Comparison of ENCODE assay signal across 9 cellular contexts in the genomic region with DNA sequence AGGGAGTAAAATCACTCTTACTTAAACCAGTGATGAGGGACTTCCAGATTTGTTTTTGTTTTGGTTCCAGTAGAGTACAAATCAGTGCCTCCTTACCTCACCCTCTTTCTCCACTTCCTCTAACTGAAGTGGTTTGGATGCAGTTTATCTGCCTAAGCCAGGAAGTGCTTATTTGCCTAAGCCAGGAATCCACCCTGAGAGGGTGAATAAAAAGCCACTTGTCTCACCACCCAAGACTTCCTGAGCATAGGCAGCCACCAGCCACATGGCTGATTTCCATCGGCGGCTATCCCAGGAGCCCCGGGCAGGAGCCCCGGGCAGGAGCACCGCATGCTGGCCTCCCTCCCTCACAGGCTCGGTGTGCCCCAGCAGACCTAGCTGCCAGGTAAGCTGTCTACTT. TPM values are rescaled to one million over a fixed set of nuclear protein-coding genes. Genes with fewer than 3 reads are reported as not detected.
A peak's percentile ranks its signal among the peaks of the same experiment; 100 is the strongest.
DNase-seq lines count a peak whose midpoint lies in the region; ATAC-seq and TF ChIP-seq lines count a peak whose summit lies in the region.
"Had no signal": no experiment of that assay in that cellular context is flagged by ENCODE, and none has a peak within 500 bp of the region (broad histone marks: within the 10 kb centered on the region; RNA-seq: fewer than 3 reads in every experiment).

No MANE protein-coding gene starts in this region.

- DNase-seq in DMS153 treated with DMSO at 0.1 percent for 48 hours (lab: John Stamatoyannopoulos, UW; ENCODE audit: unreplicated experiment) (peak; percentile 80), T-helper 17 cell (no peak), left lung (peak; percentile 64 to 83), mesenteric fat pad (ENCODE audit: low spot score) (no peak), KG1 (lab: John Stamatoyannopoulos, UW) (no peak)
- DNase-seq in activated CD8-positive, alpha-beta memory T cell treated with anti-CD3 and anti-CD28 coated beads, Interleukin-2, amount 50 U/mL, for 48 hours, result no peak

- peak; percentile 50 for ATAC-seq in HG02623 (IDR thresholded peaks at IDR 0.05; ENCODE audit: unreplicated experiment)
- peak; percentile 87 for ATAC-seq in T-helper 17 cell
- ATAC-seq in left lung, result peak; percentile 74
- ATAC-seq in HG02678 (IDR thresholded peaks at IDR 0.05; ENCODE audit: unreplicated experiment), result no peak

- no peaks in the 10 kb centered on the region for H3K36me3 Mint-ChIP-seq in T-helper 17 cell (ENCODE audit: low read depth)

- peaks cover 12% of the 10 kb centered on the region for H3K4me1 Mint-ChIP-seq in T-helper 17 cell

- no peaks in the 10 kb centered on the region for H3K27me3 Mint-ChIP-seq in T-helper 17 cell

- peak overlapping the region; percentile 43 to 49 for H3K27ac ChIP-seq in left lung
- H3K27ac ChIP-seq: cardiac muscle cell had no signal

- no peaks in the 10 kb centered on the region for H3K36me3 ChIP-seq in left lung
- H3K36me3 ChIP-seq: cardiac muscle cell had no signal

- peak overlapping the region in 1 of 2 donors; percentile 7 for H3K4me3 ChIP-seq in left lung
- H3K4me3 ChIP-seq: cardiac muscle cell had no signal

- no peak overlapping the region for H3K4me3 Mint-ChIP-seq in T-helper 17 cell

- peaks cover 28 to 41% of the 10 kb centered on the region in 2 donors for H3K4me1 ChIP-seq in left lung

- TF ChIP-seq CTCF in left lung (IDR thresholded peaks at IDR 0.05), result no peak

- no peak overlapping the region for H3K27ac Mint-ChIP-seq in T-helper 17 cell

- intact Hi-C loops in left lung (cut with DNase I), result no loop called here

- H3K9me3 ChIP-seq in T-helper 17 cell (ENCODE audit: control insufficient read depth, low read length, poor library complexity, severe bottlenecking) (no peaks in the 10 kb centered on the region), left lung (no peaks in the 10 kb centered on the region)

- no peaks in the 10 kb centered on the region for H3K27me3 ChIP-seq in left lung
- H3K27me3 ChIP-seq: cardiac muscle cell had no signal

RNA-seq across cellular contexts. Expression of gene LRP11, which starts 12.0 kb away (rescaled TPM):
- 1 to 10 TPM; 1.8 to 2.5 TPM for total RNA-seq in T-helper 17 cell
- total RNA-seq in left lung, result 10 to 100 TPM; 40.9 to 42.6 TPM
- 24.2 TPM for total RNA-seq in mesenteric fat pad

RNA-seq across cellular contexts. Expression of gene RAET1E, which starts 45.7 kb away (rescaled TPM):
- under 1 TPM in 1 of 2 donors, not detected in 1; 0.55 TPM for total RNA-seq in T-helper 17 cell
- total RNA-seq in left lung, result under 1 TPM; 0.35 to 0.50 TPM
- total RNA-seq in mesenteric fat pad, result 0.29 TPM
- total RNA-seq: cardiac muscle cell had no signal

Comparison
In these comparisons a context has a peak if more than half of its experiments do, and no peak if none do; other contexts are left out.
1. DNase-seq: peak in DMS153 treated with DMSO at 0.1 percent for 48 hours (single experiment) and left lung (2 of 2); none in T-helper 17 cell (0 of 3), activated CD8-positive, alpha-beta memory T cell treated with anti-CD3 and anti-CD28 coated beads, Interleukin-2, amount 50 U/mL, for 48 hours (single experiment), mesenteric fat pad (single experiment) and KG1 (single experiment).